8 cellular contexts compared by ENCODE assay signal in the genomic region with DNA sequence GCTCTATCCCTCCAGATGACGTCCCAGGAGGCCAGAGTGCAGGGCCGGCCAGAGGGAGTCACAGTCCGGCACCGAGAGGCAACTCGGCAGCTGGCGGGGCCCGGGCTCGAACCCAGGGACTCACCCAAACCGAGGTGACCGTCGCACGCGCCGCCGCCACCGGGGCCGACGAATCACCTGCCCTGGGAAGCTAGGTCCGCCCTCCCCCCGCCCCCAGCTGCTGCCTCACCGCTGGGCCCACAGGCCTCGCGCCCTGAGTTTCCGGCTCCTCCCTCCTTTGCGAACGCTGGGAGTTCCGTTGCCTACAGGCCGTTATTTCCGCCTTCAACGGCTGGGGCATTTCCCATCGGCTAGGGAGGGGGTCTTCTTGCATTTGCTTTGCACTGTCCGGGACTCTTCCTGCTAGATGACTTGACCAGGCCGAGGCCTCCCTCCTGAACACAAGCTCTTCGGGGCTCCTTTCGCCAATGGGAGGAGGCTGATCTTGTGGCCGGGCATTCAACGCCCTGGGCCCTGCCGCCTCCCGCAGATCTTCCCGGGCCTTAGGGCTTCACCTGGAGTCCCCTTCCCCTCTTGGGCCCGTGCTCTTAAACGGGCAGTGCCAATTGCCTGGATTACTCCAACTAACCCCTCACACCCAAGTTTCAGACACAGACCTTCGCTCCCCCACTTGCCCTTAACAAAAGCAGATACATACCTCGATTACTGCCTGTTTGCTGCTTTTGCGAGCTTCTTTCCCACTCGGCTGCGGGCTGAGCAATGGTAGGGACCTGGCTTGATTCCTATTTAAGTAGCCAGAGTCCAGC. TPM values are rescaled to one million over a fixed set of nuclear protein-coding genes. Genes with fewer than 3 reads are reported as not detected.
DNase-seq lines count a peak whose midpoint lies in the region; ATAC-seq, FAIRE-seq and TF ChIP-seq lines count a peak whose summit lies in the region.

A gene (minus strand): TSS at position 184 of the 806 bp plus-strand sequence. CDS start 4,674 bp downstream, outside the sequence.

- H3K4me1 ChIP-seq in pancreas (peaks cover 0 to 9% (median 3%) of the 10 kb centered on the region in 3 donors), thyroid gland (peaks cover 5 to 24% of the 10 kb centered on the region in 2 donors)

- ATAC-seq in HG02610 (IDR thresholded peaks at IDR 0.05; ENCODE audit: unreplicated experiment): peak; percentile 86
- peak; percentile 94 for ATAC-seq in Right ventricle myocardium inferior
- ATAC-seq in pancreas: peak; percentile 92 to 97 (median 96)

- peak in 1 of 2 donors; percentile 57 for TF ChIP-seq POLR2A in thyroid gland (IDR thresholded peaks at IDR 0.05)

- DNase-seq in NCI-H1105 treated with DMSO at 0.1 percent for 48 hours (lab: John Stamatoyannopoulos, UW): peak; percentile 77
- DNase-seq in SW480 (ENCODE audit: low spot score): peak; percentile 89
- DNase-seq in activated naive CD8-positive, alpha-beta T cell treated with anti-CD3 and anti-CD28 coated beads, Interleukin-2, amount 50 U/mL, for 16 hours (ENCODE audit: low read depth, low spot score): peak; percentile 88
- peak; percentile 97 for DNase-seq in Right ventricle myocardium inferior (ENCODE audit: missing footprints)
- peak; percentile 93 to 98 (median 95) for DNase-seq in pancreas
- peak; percentile 94 to 95 for DNase-seq in thyroid gland

- no peaks in the 10 kb centered on the region for H3K9me3 ChIP-seq in pancreas
- H3K9me3 ChIP-seq in thyroid gland: no peaks in the 10 kb centered on the region

- no peaks in the 10 kb centered on the region for H3K27me3 ChIP-seq in pancreas
- no peaks in the 10 kb centered on the region for H3K27me3 ChIP-seq in thyroid gland

- TF ChIP-seq CTCF in pancreas (IDR thresholded peaks at IDR 0.05) (no peak), thyroid gland (IDR thresholded peaks at IDR 0.05) (no peak)

- H3K36me3 ChIP-seq in pancreas (no peaks in the 10 kb centered on the region), thyroid gland (no peaks in the 10 kb centered on the region)

- no peak for FAIRE-seq in pancreas (lab: Jason Lieb, UNC)

- intact Hi-C loops in Right ventricle myocardium inferior (cut with DNase I) (loop anchor here (5.0 kb wide), 3 partner anchors 48 to 258 kb away; a partner anchor contains a TSS), pancreas (cut with DNase I) (loop anchor here in 1 of 3 donors (10.0 kb wide), 1 partner anchor 59 kb away; no protein-coding TSS in a partner anchor), thyroid gland (cut with DNase I) (no loop called here)

- peak within 1 kb of the TSS; percentile 78 to 96 (median 92) for H3K27ac ChIP-seq in pancreas
- H3K27ac ChIP-seq in thyroid gland: peak within 1 kb of the TSS; percentile 97 to 100 (median 99)

- H3K4me3 ChIP-seq in GM08714 (ENCODE audit: low read length) (peak within 1 kb of the TSS; percentile 91), pancreas (peak within 1 kb of the TSS; percentile 67 to 93 (median 89)), thyroid gland (replicated peaks in 1 of 3) (peak within 1 kb of the TSS; percentile 77 to 99 (median 89))

- 1 to 3% methylated on average over 33 to 47 of the region's 47 CpGs for WGBS in pancreas, 2 donors
- WGBS in thyroid gland, 2 donors: 4 to 5% methylated on average over 13 to 21 of the region's 47 CpGs

RNA-seq across cellular contexts. Expression of the gene that starts here (rescaled TPM):
- total RNA-seq in Right ventricle myocardium inferior: 19.4 TPM
- 10 to 100 TPM in 1 of 6 donors, 1 to 10 TPM in 5; 5.1 to 11.3 (median 6.4) TPM for total RNA-seq in pancreas
- polyA plus RNA-seq in pancreas: 10 to 100 TPM in 1 of 2 donors, 1 to 10 TPM in 1; 8.7 to 13.1 TPM
- 10 to 100 TPM; 24.7 to 31.8 (median 27.8) TPM for total RNA-seq in thyroid gland

Comparison
In these comparisons a context has a peak if more than half of its experiments do, and no peak if none do; other contexts are left out.
1. Peak in every context shown above with its lines: DNase-seq, ATAC-seq, H3K4me3 ChIP-seq and H3K27ac ChIP-seq.